30 cellular contexts compared by ENCODE assay signal in the genomic region with DNA sequence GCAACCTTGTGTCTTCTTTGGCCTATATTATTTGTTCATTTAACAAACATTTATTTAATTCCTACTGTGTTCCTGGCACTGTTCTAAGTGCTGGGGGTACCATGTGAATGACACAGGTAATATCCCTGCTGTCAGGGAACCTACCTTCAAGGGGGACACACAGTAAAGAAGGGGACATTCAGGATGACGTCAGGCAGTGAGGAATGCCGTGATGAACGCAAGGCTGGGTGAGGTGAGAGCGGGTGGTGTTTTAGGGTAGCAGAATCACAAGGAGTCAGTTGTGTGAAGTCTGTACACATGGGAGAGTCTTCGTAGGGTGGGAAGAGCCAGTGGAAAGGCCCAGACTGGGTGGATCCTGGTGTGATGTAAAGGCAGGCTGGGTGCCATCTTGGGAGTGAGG. TPM values are rescaled to one million over a fixed set of nuclear protein-coding genes. Genes with fewer than 3 reads are reported as not detected.
"Had no signal": no experiment of that assay in that cellular context is flagged by ENCODE, and none has a peak within 500 bp of the region (broad histone marks: within the 10 kb centered on the region; RNA-seq: fewer than 3 reads in every experiment).

No MANE protein-coding gene starts in this region.

- H3K36me3 ChIP-seq: ascending aorta, colonic mucosa, heart right ventricle, ovary, sigmoid colon, thyroid gland, upper lobe of right lung had no signal

- H3K4me3 ChIP-seq: ascending aorta, colonic mucosa, heart right ventricle, ovary, sigmoid colon, thyroid gland, upper lobe of right lung had no signal

- DNase-seq: activated CD4-positive, alpha-beta memory T cell treated with anti-CD3 and anti-CD28 coated beads for 36 hours; activated CD4-positive, alpha-beta T cell treated with anti-CD3 and anti-CD28 coated beads, Interleukin-2, amount 10 ng/mL, durations not matched to agents 24 days and 14 days; activated CD4-positive, CD25-positive, alpha-beta regulatory T cell treated with anti-CD3 and anti-CD28 coated beads, Interleukin-2, amount 50 U/mL, for 72 hours; activated CD8-positive, alpha-beta memory T cell treated with anti-CD3 and anti-CD28 coated beads, Interleukin-2, amount 50 U/mL, for 4 hours; activated effector memory CD4-positive, alpha-beta T cell treated with anti-CD3 and anti-CD28 coated beads, Interleukin-2, amount 50 U/mL, for 16 hours; activated naive CD4-positive, alpha-beta T cell treated with anti-CD3 and anti-CD28 coated beads, Interleukin-2, amount 10 ng/mL, durations not matched to agents 7 days and 5 days; activated naive CD8-positive, alpha-beta T cell treated with anti-CD3 and anti-CD28 coated beads, Interleukin-2, amount 10 ng/mL, durations not matched to agents 7 days and 5 days; activated T-cell treated with anti-CD3 and anti-CD28 coated beads, Interleukin-2, amount 50 U/mL, for 1 hour; colonic mucosa; foreskin keratinocyte; heart right ventricle; mammary epithelial cell; ovary; sigmoid colon; small intestine; stimulated activated CD4-positive, alpha-beta T cell treated with anti-CD3 and anti-CD28 coated beads, Interleukin-4, amount 100 ng/mL, for 24 hours; stimulated activated naive CD8-positive, alpha-beta T cell treated with anti-CD3 and anti-CD28 coated beads, Interleukin-15, amount 100 ng/mL, for 72 hours; substantia nigra; T-helper 17 cell; T1000; thyroid gland; upper lobe of right lung had no signal

- H3K4me1 ChIP-seq: ascending aorta, colonic mucosa, foreskin keratinocyte had no signal

- H3K9me3 ChIP-seq: ascending aorta, colonic mucosa, heart right ventricle, ovary, sigmoid colon, thyroid gland, upper lobe of right lung had no signal

- ATAC-seq: esophagus mucosa; foreskin keratinocyte; heart right ventricle; left lobe of liver; SK-N-SH treated with all-trans-retinoic acid at 6 μM for 48 hours; stimulated activated effector memory CD8-positive, alpha-beta T cell treated with anti-CD3 and anti-CD28 coated beads, Interleukin-12 subunit alpha, Interleukin-12 subunit beta, amount 100 ng/mL, for 72 hours; stimulated activated naive CD8-positive, alpha-beta T cell treated with anti-CD3 and anti-CD28 coated beads, Interleukin-15, amount 100 ng/mL, for 72 hours; T-helper 17 cell; upper lobe of right lung had no signal

- H3K27me3 ChIP-seq: ascending aorta, colonic mucosa, ovary, sigmoid colon, thyroid gland, upper lobe of right lung had no signal

- H3K27ac ChIP-seq: colonic mucosa, foreskin keratinocyte, ovary had no signal

RNA-seq across cellular contexts. Expression of a gene that starts 1.7 kb away (rescaled TPM):
- total RNA-seq: activated CD4-positive, alpha-beta memory T cell treated with anti-CD3 and anti-CD28 coated beads for 36 hours; activated CD4-positive, alpha-beta T cell treated with anti-CD3 and anti-CD28 coated beads, Interleukin-2, amount 10 ng/mL, durations not matched to agents 24 days and 14 days; activated CD8-positive, alpha-beta memory T cell treated with anti-CD3 and anti-CD28 coated beads for 36 hours; activated naive CD8-positive, alpha-beta T cell treated with anti-CD3 and anti-CD28 coated beads, Interleukin-2, amount 10 ng/mL, durations not matched to agents 7 days and 5 days; activated T-helper 1 cell treated with anti-CD3 and anti-CD28 coated beads, Interleukin-12 subunit alpha, Interleukin-12 subunit beta, Interleukin-2, Interleukin-4 antibody, amounts not matched to agents 30 ng/mL and 10 ng/mL and 1 ng/mL, durations not matched to agents 14 hours and 24 hours and 36 hours; foreskin keratinocyte; progenitor cell of endocrine pancreas; T-helper 17 cell had no signal

RNA-seq across cellular contexts. Expression of a gene that starts 41.9 kb away (rescaled TPM):
- total RNA-seq: activated CD4-positive, alpha-beta memory T cell treated with anti-CD3 and anti-CD28 coated beads for 36 hours; activated CD4-positive, alpha-beta T cell treated with anti-CD3 and anti-CD28 coated beads, Interleukin-2, amount 10 ng/mL, durations not matched to agents 24 days and 14 days; activated CD8-positive, alpha-beta memory T cell treated with anti-CD3 and anti-CD28 coated beads for 36 hours; activated naive CD8-positive, alpha-beta T cell treated with anti-CD3 and anti-CD28 coated beads, Interleukin-2, amount 10 ng/mL, durations not matched to agents 7 days and 5 days; activated T-helper 1 cell treated with anti-CD3 and anti-CD28 coated beads, Interleukin-12 subunit alpha, Interleukin-12 subunit beta, Interleukin-2, Interleukin-4 antibody, amounts not matched to agents 30 ng/mL and 10 ng/mL and 1 ng/mL, durations not matched to agents 14 hours and 24 hours and 36 hours; T-helper 17 cell had no signal
